In genomic region chr22:22616636-22617035, GRCh38 we compare ENCODE assay signal across 1 cellular context.
TF ChIP-seq lines count a peak whose summit lies in the region.

No MANE protein-coding gene starts in this region.

TF ChIP-seq in WTC11, 78 proteins besides CTCF, POLR2A, EP300 and RAD21 (continued from another document):
- no peak for TF ChIP-seq SMAD4 (CRISPR knock-in tag; IDR thresholded peaks at IDR 0.05)
- no peak for TF ChIP-seq NFYB (CRISPR knock-in tag; conservative IDR thresholded peaks at IDR 0.05; ENCODE audit: low read depth)
